In the genomic region with DNA sequence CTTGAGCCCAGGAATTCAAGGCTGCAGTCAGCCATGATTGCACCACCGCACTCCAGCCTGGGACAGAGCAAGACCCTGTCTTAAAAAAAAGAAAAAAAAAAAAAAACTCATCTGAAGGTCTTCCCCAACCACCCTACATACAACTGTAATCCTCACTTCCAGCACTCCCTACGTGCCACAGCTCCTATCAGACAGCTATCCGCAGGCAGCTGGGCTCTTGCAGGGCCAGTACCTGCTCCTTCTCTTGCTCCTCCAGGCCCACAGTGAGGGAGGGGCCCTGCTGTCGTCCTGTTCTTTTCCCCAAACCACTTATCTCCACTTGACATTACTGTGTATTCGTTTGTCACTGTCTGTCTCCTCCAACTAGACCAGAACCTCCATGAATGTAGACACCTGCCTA, we compare ENCODE assay signal across 12 cellular contexts.
"Had no signal": no experiment of that assay in that cellular context is flagged by ENCODE, and none has a peak within 500 bp of the region (broad histone marks: within the 10 kb centered on the region; RNA-seq: fewer than 3 reads in every experiment).

No MANE protein-coding gene starts in this region.

- H3K4me1 Mint-ChIP-seq: naive B cell, neural crest cell had no signal

- H3K27ac Mint-ChIP-seq: activated naive CD8-positive, alpha-beta T cell; naive B cell had no signal

- H3K4me3 Mint-ChIP-seq: activated naive CD8-positive, alpha-beta T cell; naive B cell; neural crest cell had no signal

- DNase-seq: activated CD4-positive, alpha-beta T cell treated with anti-CD3 and anti-CD28 coated beads, Interleukin-2, amount 50 U/mL, for 48 hours; activated T-cell treated with anti-CD3 and anti-CD28 coated beads for 4 hours; effector CD4-positive, alpha-beta T cell; gastrocnemius medialis; head of caudate nucleus; kidney glomerular epithelial cell; left ventricle myocardium inferior; naive B cell; stimulated activated CD4-positive, alpha-beta T cell treated with anti-CD3 and anti-CD28 coated beads, Interleukin-2, amount 100 ng/mL, for 24 hours; stimulated activated naive CD4-positive, alpha-beta T cell treated with Interleukin-2 at 50 U/mL for 16 hours had no signal

- H3K9me3 Mint-ChIP-seq: naive B cell, neural crest cell had no signal

- H3K36me3 Mint-ChIP-seq: activated naive CD8-positive, alpha-beta T cell; naive B cell had no signal

- ATAC-seq: gastrocnemius medialis had no signal
